ENCODE assay signal across 1 cellular context in the genomic region with DNA sequence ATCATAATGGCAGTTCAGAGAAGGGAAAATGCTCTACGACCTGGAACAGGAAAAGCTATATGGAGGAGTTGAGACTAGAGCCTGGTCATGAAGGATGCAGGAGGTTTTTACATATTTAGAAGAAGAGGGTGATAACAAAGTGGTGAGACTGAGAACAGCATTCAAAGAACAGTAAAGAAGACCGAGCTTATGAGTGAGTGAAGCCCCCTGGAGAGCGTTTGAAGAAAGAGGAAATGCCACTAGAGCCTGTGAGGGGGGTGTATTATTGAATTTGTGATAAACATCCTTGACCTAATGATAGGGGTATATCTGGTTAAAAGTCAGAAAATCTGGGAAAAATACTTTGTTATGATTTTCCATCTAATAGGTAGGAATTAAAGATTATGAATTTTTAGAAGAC.
A peak's percentile ranks its signal among the peaks of the same experiment; 100 is the strongest.
TF ChIP-seq lines count a peak whose summit lies in the region.

No MANE protein-coding gene starts in this region.

TF ChIP-seq in GM12891, 5 proteins besides CTCF, POLR2A, EP300 and RAD21:
- TF ChIP-seq PAX5 (IDR thresholded peaks at IDR 0.05; ENCODE audit: insufficient read depth, low read length, severe bottlenecking) (no peak), POU2F2 (IDR thresholded peaks at IDR 0.05; ENCODE audit: low read depth, low read length) (no peak), TAF1 (IDR thresholded peaks at IDR 0.05; ENCODE audit: low read depth, low read length) (no peak), SPI1 (IDR thresholded peaks at IDR 0.05; ENCODE audit: low read depth, low read length) (peak; percentile 37), POLR2AphosphoS5 (IDR thresholded peaks at IDR 0.05; ENCODE audit: low read depth, low read length) (no peak)
